13 cellular contexts compared by ENCODE assay signal in the genomic region with DNA sequence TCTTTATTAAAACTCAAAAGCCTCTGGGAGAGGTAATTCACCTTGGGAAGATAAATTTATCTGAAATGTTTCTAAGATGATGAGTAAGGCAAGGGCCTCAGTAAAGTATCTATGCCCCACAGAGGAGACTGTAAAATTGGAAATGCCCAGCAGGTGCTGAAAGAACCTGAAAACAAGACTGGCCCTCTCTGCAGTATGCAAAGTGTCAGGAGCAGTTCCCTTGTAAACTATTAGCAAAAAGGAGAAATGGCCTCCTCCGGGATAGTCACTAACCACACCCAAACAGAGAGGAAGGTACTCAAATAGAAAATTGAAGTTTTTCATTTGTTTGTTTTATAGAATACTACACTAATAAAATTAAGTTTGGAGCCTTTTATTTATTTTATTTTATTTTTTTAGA.
DNase-seq lines count a peak whose midpoint lies in the region; ATAC-seq, FAIRE-seq and TF ChIP-seq lines count a peak whose summit lies in the region.
"Had no signal": no experiment of that assay in that cellular context is flagged by ENCODE, and none has a peak within 500 bp of the region (broad histone marks: within the 10 kb centered on the region; RNA-seq: fewer than 3 reads in every experiment).

No MANE protein-coding gene starts in this region.

- H3K79me2 ChIP-seq in GM12878 (ENCODE audit: control insufficient read depth, insufficient read depth, low read length): no peaks in the 10 kb centered on the region

- no peak overlapping the region for H3K4me3 ChIP-seq in GM12878
- H3K4me3 ChIP-seq in effector memory CD4-positive, alpha-beta T cell (ENCODE audit: insufficient read depth, low read depth, low read length, poor library complexity, severe bottlenecking): no peak overlapping the region

- CTCF ChIA-PET in GM12878 (lab: Yijun Ruan, JAX): interaction anchor here (1.1 kb wide), 1 partner anchor 8 kb away, joined by 3 read pairs; no protein-coding TSS in a partner anchor

- RAD21 ChIA-PET in GM12878 (lab: Charles Lee; ENCODE audit: unreplicated experiment): no interaction called here

- DNase-seq in GM12878 (ENCODE audit: low read depth, low spot score): no peak
- DNase-seq in effector memory CD4-positive, alpha-beta T cell: no peak
- no peak for DNase-seq in stimulated activated effector memory CD8-positive, alpha-beta T cell treated with anti-CD3 and anti-CD28 coated beads, Interleukin-12 subunit alpha, Interleukin-12 subunit beta, amount 100 ng/mL, for 72 hours (ENCODE audit: low spot score in 2 of 2)
- DNase-seq in G401 (ENCODE audit: low spot score): no peak
- no peak for DNase-seq in dedifferentiated amniotic fluid mesenchymal stem cell (ENCODE audit: extremely low spot score)
- DNase-seq: activated T-cell treated with anti-CD3 and anti-CD28 coated beads, Interleukin-2, amount 50 U/mL, for 48 hours; CD4-positive, CD25-positive, alpha-beta regulatory T cell; naive thymus-derived CD8-positive, alpha-beta T cell; OCI-M1 had no signal

- 4% methylated on average over 1 of the region's 1 CpG for WGBS in GM12878 (ENCODE audit: insufficient coverage, insufficient replicate concordance, low lambda C conversion rate, missing lambda C conversion rate)

- H4K20me1 ChIP-seq in GM12878 (ENCODE audit: control insufficient read depth, insufficient read depth): no peaks in the 10 kb centered on the region

- no peaks in the 10 kb centered on the region for H3K9me3 ChIP-seq in GM12878 (replicated peaks; ENCODE audit: control insufficient read depth, insufficient read depth, low read length)
- no peaks in the 10 kb centered on the region for H3K9me3 ChIP-seq in effector memory CD4-positive, alpha-beta T cell (ENCODE audit: control insufficient read depth, low read length)

- FAIRE-seq in GM12878 (lab: Jason Lieb, UNC): no peak

- H3K9me3 Mint-ChIP-seq in stimulated activated effector memory CD8-positive, alpha-beta T cell treated with anti-CD3 and anti-CD28 coated beads, Interleukin-12 subunit alpha, Interleukin-12 subunit beta, amount 100 ng/mL, for 72 hours: peaks cover 6% of the 10 kb centered on the region

- H3K4me2 ChIP-seq in GM12878 (ENCODE audit: control insufficient read depth, insufficient read depth): no peak overlapping the region

- in situ Hi-C loops in GM12878 (cut with MboI): no loop called here
- in situ Hi-C loops in G401 (cut with HindIII; ENCODE audit: low sequenced_read_pairs): no loop called here

- no peak overlapping the region for H2AFZ ChIP-seq in GM12878 (ENCODE audit: control insufficient read depth, low read depth, low read length)

- TF ChIP-seq RAD21 in GM12878 (IDR thresholded peaks at IDR 0.05; ENCODE audit: insufficient read depth, low read depth, low read length): no peak

- no peaks in the 10 kb centered on the region for H3K36me3 ChIP-seq in GM12878 (ENCODE audit: control insufficient read depth in 2 of 2, insufficient read depth in 2 of 2, low read length in 1 of 2)
- H3K36me3 ChIP-seq in effector memory CD4-positive, alpha-beta T cell (ENCODE audit: control insufficient read depth, insufficient read depth, low read length): no peaks in the 10 kb centered on the region

- no peaks in the 10 kb centered on the region for H3K4me1 Mint-ChIP-seq in stimulated activated effector memory CD8-positive, alpha-beta T cell treated with anti-CD3 and anti-CD28 coated beads, Interleukin-12 subunit alpha, Interleukin-12 subunit beta, amount 100 ng/mL, for 72 hours
- H3K4me1 Mint-ChIP-seq: CD4-positive, CD25-positive, alpha-beta regulatory T cell; naive thymus-derived CD8-positive, alpha-beta T cell had no signal

- H3K36me3 Mint-ChIP-seq in stimulated activated effector memory CD8-positive, alpha-beta T cell treated with anti-CD3 and anti-CD28 coated beads, Interleukin-12 subunit alpha, Interleukin-12 subunit beta, amount 100 ng/mL, for 72 hours: no peaks in the 10 kb centered on the region
- H3K36me3 Mint-ChIP-seq: CD4-positive, CD25-positive, alpha-beta regulatory T cell; naive thymus-derived CD8-positive, alpha-beta T cell had no signal

- intact Hi-C loops in GM12878 (cut with micrococcal nuclease; ENCODE audit: unreplicated experiment): no loop called here

- no peak overlapping the region for H3K27ac Mint-ChIP-seq in stimulated activated effector memory CD8-positive, alpha-beta T cell treated with anti-CD3 and anti-CD28 coated beads, Interleukin-12 subunit alpha, Interleukin-12 subunit beta, amount 100 ng/mL, for 72 hours
- H3K27ac Mint-ChIP-seq: CD4-positive, CD25-positive, alpha-beta regulatory T cell; naive thymus-derived CD8-positive, alpha-beta T cell had no signal

- no peaks in the 10 kb centered on the region for H3K27me3 ChIP-seq in GM12878 (replicated peaks in 1 of 2; ENCODE audit: control insufficient read depth in 2 of 2, insufficient read depth in 2 of 2, low read length in 1 of 2)
- H3K27me3 ChIP-seq in effector memory CD4-positive, alpha-beta T cell (replicated peaks; ENCODE audit: control insufficient read depth, insufficient read depth, low read length, poor library complexity, severe bottlenecking): no peaks in the 10 kb centered on the region

- SMC1A ChIA-PET in GM12878 (lab: Charles Lee; ENCODE audit: uncharacterized antibody, unreplicated experiment): no interaction called here

- H3K9ac ChIP-seq in GM12878 (ENCODE audit: control insufficient read depth, insufficient read depth, low read length): no peak overlapping the region

- BruUV-seq in GM12878 (replicated peaks; lab: Mats Ljungman, UMichigan): no TSS peak

- ATAC-seq in GM19023 (IDR thresholded peaks at IDR 0.05; ENCODE audit: unreplicated experiment) (peak; percentile 65), GM21786 (IDR thresholded peaks at IDR 0.05; ENCODE audit: unreplicated experiment) (peak; percentile 67), HG03342 (IDR thresholded peaks at IDR 0.05; ENCODE audit: unreplicated experiment) (peak; percentile 85), GM12878 (peak; percentile 75)
- ATAC-seq in stimulated activated effector memory CD8-positive, alpha-beta T cell treated with anti-CD3 and anti-CD28 coated beads, Interleukin-12 subunit alpha, Interleukin-12 subunit beta, amount 100 ng/mL, for 72 hours: no peak
- ATAC-seq: naive thymus-derived CD8-positive, alpha-beta T cell had no signal

- no peaks in the 10 kb centered on the region for H3K4me1 ChIP-seq in GM12878 (ENCODE audit: control insufficient read depth, insufficient read depth, low read length)
- no peaks in the 10 kb centered on the region for H3K4me1 ChIP-seq in effector memory CD4-positive, alpha-beta T cell (ENCODE audit: control insufficient read depth, insufficient read depth, low read length, poor library complexity, severe bottlenecking)

- H3K27ac ChIP-seq in GM12878 (ENCODE audit: control insufficient read depth, insufficient read depth): no peak overlapping the region
- no peak overlapping the region for H3K27ac ChIP-seq in effector memory CD4-positive, alpha-beta T cell (ENCODE audit: insufficient read depth, low read length, poor library complexity, severe bottlenecking)
- H3K27ac ChIP-seq: epithelial cell of prostate had no signal

- TF ChIP-seq POLR2A in GM12878 (IDR thresholded peaks at IDR 0.05; ENCODE audit: low read depth, low read length): no peak

- TF ChIP-seq EP300 in GM12878 (IDR thresholded peaks at IDR 0.05; ENCODE audit: borderline replicate concordance in 1 of 2, control insufficient read depth in 1 of 2, low read depth in 2 of 2, low read length in 2 of 2): no peak

- POLR2A ChIA-PET in GM12878 (lab: Charles Lee): no interaction called here

- H3K4me3 Mint-ChIP-seq in stimulated activated effector memory CD8-positive, alpha-beta T cell treated with anti-CD3 and anti-CD28 coated beads, Interleukin-12 subunit alpha, Interleukin-12 subunit beta, amount 100 ng/mL, for 72 hours: no peak overlapping the region
- H3K4me3 Mint-ChIP-seq: CD4-positive, CD25-positive, alpha-beta regulatory T cell; naive thymus-derived CD8-positive, alpha-beta T cell had no signal

- no peak for TF ChIP-seq CTCF in GM12878 (IDR thresholded peaks at IDR 0.05 in 2 of 3, conservative IDR thresholded peaks at IDR 0.05 in 1 of 3; ENCODE audit: control insufficient read depth in 2 of 3, extremely low read depth in 1 of 3, insufficient read depth in 1 of 3, low read depth in 3 of 3, low read length in 3 of 3)

TF ChIP-seq in GM12878, 131 proteins besides CTCF, POLR2A, EP300 and RAD21:
- TF ChIP-seq STAT3 (IDR thresholded peaks at IDR 0.05; ENCODE audit: low read depth, low read length) (no peak), RAD51 (IDR thresholded peaks at IDR 0.05) (no peak), KLF5 (IDR thresholded peaks at IDR 0.05; ENCODE audit: partially characterized antibody) (no peak), EGR1 (IDR thresholded peaks at IDR 0.05; ENCODE audit: borderline replicate concordance in 1 of 2, low read depth in 2 of 2, low read length in 2 of 2) (no peak), ZNF274 (IDR thresholded peaks at IDR 0.05; ENCODE audit: insufficient read depth, insufficient read length) (no peak), HDAC2 (IDR thresholded peaks at IDR 0.05) (no peak), RBBP5 (conservative IDR thresholded peaks at IDR 0.05) (no peak), SMAD5 (IDR thresholded peaks at IDR 0.05; ENCODE audit: low read depth) (no peak), RUNX3 (IDR thresholded peaks at IDR 0.05; ENCODE audit: low read length) (no peak), ASH2L (IDR thresholded peaks at IDR 0.05; ENCODE audit: borderline replicate concordance, low read depth) (no peak), NBN (IDR thresholded peaks at IDR 0.05) (no peak), YBX1 (IDR thresholded peaks at IDR 0.05) (no peak), SREBF2 (IDR thresholded peaks at IDR 0.05; ENCODE audit: low read length) (no peak), ZSCAN29 (IDR thresholded peaks at IDR 0.05) (no peak)
